8 cellular contexts compared by ENCODE assay signal in genomic region chr5:172133359-172134029, GRCh38. TPM values are rescaled to one million over a fixed set of nuclear protein-coding genes. Genes with fewer than 3 reads are reported as not detected.
DNase-seq lines count a peak whose midpoint lies in the region; ATAC-seq lines count a peak whose summit lies in the region.

No MANE protein-coding gene starts in this region.

- ATAC-seq in activated T-helper 17 cell treated with anti-CD3 and anti-CD28 coated beads, Interleukin-2, amount 50 U/mL, for 72 hours (replicated peaks): peak; percentile 99
- no peak for ATAC-seq in GM21737 (IDR thresholded peaks at IDR 0.05; ENCODE audit: unreplicated experiment)

- peak overlapping the region; percentile 64 for H3K4me3 Mint-ChIP-seq in activated T-helper 17 cell treated with anti-CD3 and anti-CD28 coated beads, Interleukin-2, amount 50 U/mL, for 72 hours
- peak overlapping the region; percentile 73 to 83 (median 76) for H3K4me3 Mint-ChIP-seq in immature natural killer cell

- no peaks in the 10 kb centered on the region for H3K9me3 Mint-ChIP-seq in activated T-helper 17 cell treated with anti-CD3 and anti-CD28 coated beads, Interleukin-2, amount 50 U/mL, for 72 hours
- H3K9me3 Mint-ChIP-seq in immature natural killer cell: no peaks in the 10 kb centered on the region

- H3K27ac Mint-ChIP-seq in activated T-helper 17 cell treated with anti-CD3 and anti-CD28 coated beads, Interleukin-2, amount 50 U/mL, for 72 hours: peak overlapping the region; percentile 81
- peak overlapping the region; percentile 85 to 95 (median 92) for H3K27ac Mint-ChIP-seq in immature natural killer cell

- H3K36me3 Mint-ChIP-seq in activated T-helper 17 cell treated with anti-CD3 and anti-CD28 coated beads, Interleukin-2, amount 50 U/mL, for 72 hours (ENCODE audit: low read depth): peaks cover 75% of the 10 kb centered on the region
- H3K36me3 Mint-ChIP-seq in immature natural killer cell: peaks cover 5 to 14% (median 11%) of the 10 kb centered on the region in 3 donors

- DNase-seq in stimulated activated naive CD4-positive, alpha-beta T cell treated with Interleukin-2 at 50 U/mL for 16 hours (lab: John Stamatoyannopoulos, UW): peak; percentile 63
- DNase-seq in stimulated activated naive CD4-positive, alpha-beta T cell (lab: John Stamatoyannopoulos, UW): no peak
- DNase-seq in immature natural killer cell: peak; percentile 49 to 62 (median 55)
- DNase-seq in stimulated activated CD8-positive, alpha-beta memory T cell treated with anti-CD3 and anti-CD28 coated beads, Interleukin-4, amount 100 ng/mL, for 24 hours (ENCODE audit: low read depth): peak; percentile 39
- DNase-seq in RPMI8226: no peak
- no peak for DNase-seq in retina

- no peaks in the 10 kb centered on the region for H3K27me3 Mint-ChIP-seq in activated T-helper 17 cell treated with anti-CD3 and anti-CD28 coated beads, Interleukin-2, amount 50 U/mL, for 72 hours
- H3K27me3 Mint-ChIP-seq in immature natural killer cell (ENCODE audit: low read depth in 3 of 3): peaks cover 0 to 3% (median 2%) of the 10 kb centered on the region in 3 donors

- peaks cover 28% of the 10 kb centered on the region for H3K4me1 Mint-ChIP-seq in activated T-helper 17 cell treated with anti-CD3 and anti-CD28 coated beads, Interleukin-2, amount 50 U/mL, for 72 hours
- H3K4me1 Mint-ChIP-seq in immature natural killer cell: peaks cover 85 to 96% of the 10 kb centered on the region in 2 donors

RNA-seq across cellular contexts. Expression of gene STK10, which starts 54.5 kb away (rescaled TPM):
- total RNA-seq in activated T-helper 17 cell treated with anti-CD3 and anti-CD28 coated beads, Interleukin-2, amount 50 U/mL, for 72 hours: 100 to 1,000 TPM; 140 to 158 TPM
- polyA plus RNA-seq in immature natural killer cell: 100 to 1,000 TPM in 1 of 3 donors, 10 to 100 TPM in 2; 24.8 to 274 (median 54.9) TPM

Comparison
In these comparisons a context has a peak if more than half of its experiments do, and no peak if none do; other contexts are left out.
1. DNase-seq: peak in stimulated activated naive CD4-positive, alpha-beta T cell treated with Interleukin-2 at 50 U/mL for 16 hours (single experiment), immature natural killer cell (3 of 3) and stimulated activated CD8-positive, alpha-beta memory T cell treated with anti-CD3 and anti-CD28 coated beads, Interleukin-4, amount 100 ng/mL, for 24 hours (single experiment); none in stimulated activated naive CD4-positive, alpha-beta T cell (0 of 6), RPMI8226 (single experiment) and retina (single experiment).